ENCODE assay signal across 21 cellular contexts in the genomic region with DNA sequence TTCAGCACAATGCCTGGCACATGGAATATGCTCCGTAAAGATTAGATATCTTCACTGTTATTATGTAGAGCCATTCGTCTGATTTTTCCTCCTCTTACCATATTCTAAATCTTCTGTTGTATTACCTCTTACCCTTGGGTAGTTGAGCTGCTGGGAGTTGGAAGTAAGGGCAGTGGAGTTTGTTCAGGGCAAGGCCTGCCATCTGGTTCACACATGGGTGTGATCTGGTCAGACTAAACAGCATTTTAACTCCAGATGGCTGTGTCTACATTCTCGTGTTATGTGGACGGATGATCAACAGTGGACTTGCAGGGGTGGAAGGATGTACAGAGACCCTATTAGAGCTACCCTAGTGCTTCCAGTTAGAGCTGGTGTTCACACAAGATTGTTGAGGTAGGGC.
DNase-seq lines count a peak whose midpoint lies in the region; FAIRE-seq and TF ChIP-seq lines count a peak whose summit lies in the region.
"Had no signal": no experiment of that assay in that cellular context is flagged by ENCODE, and none has a peak within 500 bp of the region (broad histone marks: within the 10 kb centered on the region; RNA-seq: fewer than 3 reads in every experiment).

No MANE protein-coding gene starts in this region.

- no peaks in the 10 kb centered on the region for H3K9me3 ChIP-seq in WERI-Rb-1 (ENCODE audit: severe bottlenecking)
- H3K9me3 ChIP-seq in Peyer's patch, result no peaks in the 10 kb centered on the region
- H3K9me3 ChIP-seq: SJSA1 had no signal

- peaks cover 31% of the 10 kb centered on the region for H3K4me1 Mint-ChIP-seq in glutamatergic neuron (ENCODE audit: low read depth, unreplicated experiment)
- H3K4me1 Mint-ChIP-seq: B cell had no signal

- no peak overlapping the region for H3K4me3 ChIP-seq in WERI-Rb-1 (ENCODE audit: low read depth, low read length)
- no peak overlapping the region for H3K4me3 ChIP-seq in Peyer's patch
- H3K4me3 ChIP-seq: SJSA1 had no signal

- H3K27ac ChIP-seq in WERI-Rb-1 (peak overlapping the region; percentile 28), Peyer's patch (peak overlapping the region in 1 of 4 donors; percentile 63)
- H3K27ac ChIP-seq: SJSA1 had no signal

- TF ChIP-seq CTCF in D721Med (IDR thresholded peaks at IDR 0.05; ENCODE audit: insufficient read depth, missing control alignments), result no peak
- TF ChIP-seq CTCF in WERI-Rb-1 (IDR thresholded peaks at IDR 0.05; ENCODE audit: low read depth, low read length), result no peak
- no peak for TF ChIP-seq CTCF in glutamatergic neuron (IDR thresholded peaks at IDR 0.05; ENCODE audit: partially characterized antibody, unreplicated experiment)
- no peak for TF ChIP-seq CTCF in Peyer's patch (IDR thresholded peaks at IDR 0.05)

- H3K27ac Mint-ChIP-seq in glutamatergic neuron (ENCODE audit: unreplicated experiment), result peak overlapping the region; percentile 60
- H3K27ac Mint-ChIP-seq: B cell; CD4-positive, CD25-positive, alpha-beta regulatory T cell had no signal

- no peak for TF ChIP-seq POLR2A in Peyer's patch (IDR thresholded peaks at IDR 0.05)

- no peaks in the 10 kb centered on the region for H3K36me3 Mint-ChIP-seq in glutamatergic neuron (ENCODE audit: unreplicated experiment)

- H3K27me3 Mint-ChIP-seq in glutamatergic neuron (ENCODE audit: unreplicated experiment), result peaks cover 8% of the 10 kb centered on the region
- H3K27me3 Mint-ChIP-seq: B cell; CD4-positive, CD25-positive, alpha-beta regulatory T cell had no signal

- no peak for DNase-seq in D721Med (ENCODE audit: insufficient read length, low spot score)
- peak; percentile 62 to 81 for DNase-seq in NCI-H524 (lab: John Stamatoyannopoulos, UW)
- DNase-seq in WERI-Rb-1, result peak; percentile 68
- DNase-seq in glutamatergic neuron, result no peak
- no peak for DNase-seq in DMS53 treated with DMSO at 0.1 percent for 48 hours (lab: John Stamatoyannopoulos, UW; ENCODE audit: unreplicated experiment)
- DNase-seq in dermis blood vessel endothelial cell, result no peak
- no peak for DNase-seq in OCI-M1 (lab: John Stamatoyannopoulos, UW)
- no peak for DNase-seq in Peyer's patch
- DNase-seq: 8988T; CD4-positive, CD25-positive, alpha-beta regulatory T cell; COR-L47; DMS53; H7; IMR-90; NCI-H1417; NCI-H187; NCI-H2107; NCI-H2227 treated with DMSO at 0.1 percent for 48 hours had no signal

- peaks cover 0 to 22% (median 0%) of the 10 kb centered on the region in 4 donors for H3K4me1 ChIP-seq in Peyer's patch
- H3K4me1 ChIP-seq: SJSA1 had no signal

- H3K27me3 ChIP-seq in WERI-Rb-1 (ENCODE audit: insufficient read depth, low read depth, severe bottlenecking) (no peaks in the 10 kb centered on the region), Peyer's patch (no peaks in the 10 kb centered on the region)

- FAIRE-seq in D721Med (lab: Jason Lieb, UNC), result peak; percentile 11
- FAIRE-seq: HTR-8/SVneo had no signal

- H3K36me3 ChIP-seq in WERI-Rb-1, result no peaks in the 10 kb centered on the region
- no peaks in the 10 kb centered on the region for H3K36me3 ChIP-seq in Peyer's patch
- H3K36me3 ChIP-seq: SJSA1 had no signal

- peaks cover 4% of the 10 kb centered on the region for H3K9me3 Mint-ChIP-seq in glutamatergic neuron (ENCODE audit: unreplicated experiment)
- H3K9me3 Mint-ChIP-seq: CD4-positive, CD25-positive, alpha-beta regulatory T cell had no signal

- no peak overlapping the region for H3K4me3 Mint-ChIP-seq in glutamatergic neuron (ENCODE audit: unreplicated experiment)
- H3K4me3 Mint-ChIP-seq: B cell; CD4-positive, CD25-positive, alpha-beta regulatory T cell had no signal

Comparison
In these comparisons a context has a peak if more than half of its experiments do, and no peak if none do; other contexts are left out.
1. DNase-seq: peak in NCI-H524 (2 of 2) and WERI-Rb-1 (single experiment); none in D721Med (single experiment), glutamatergic neuron (single experiment), DMS53 treated with DMSO at 0.1 percent for 48 hours (single experiment), dermis blood vessel endothelial cell (single experiment), OCI-M1 (single experiment) and Peyer's patch (0 of 3).